ENCODE assay signal across 32 cellular contexts in genomic region chr7:34655384-34655783, GRCh38. TPM values are rescaled to one million over a fixed set of nuclear protein-coding genes. Genes with fewer than 3 reads are reported as not detected.
DNase-seq lines count a peak whose midpoint lies in the region; ATAC-seq and TF ChIP-seq lines count a peak whose summit lies in the region.
"Had no signal": no experiment of that assay in that cellular context is flagged by ENCODE, and none has a peak within 500 bp of the region (broad histone marks: within the 10 kb centered on the region; RNA-seq: fewer than 3 reads in every experiment).

No MANE protein-coding gene starts in this region.

- peaks cover 0 to 10% (median 3%) of the 10 kb centered on the region in 4 donors for H3K4me1 ChIP-seq in transverse colon
- no peaks in the 10 kb centered on the region for H3K4me1 ChIP-seq in CD8-positive, alpha-beta T cell (ENCODE audit: insufficient read depth, low read length)
- H3K4me1 ChIP-seq: gastroesophageal sphincter, upper lobe of right lung had no signal

- intact Hi-C loops in transverse colon (cut with DNase I; ENCODE audit: low total_unique reads) = no loop called here
- intact Hi-C loops in CD8-positive, alpha-beta T cell (cut with DNase I, micrococcal nuclease) = no loop called here

- no peaks in the 10 kb centered on the region for H3K27me3 ChIP-seq in transverse colon
- no peaks in the 10 kb centered on the region for H3K27me3 ChIP-seq in CD8-positive, alpha-beta T cell (ENCODE audit: insufficient read depth, low read length)
- H3K27me3 ChIP-seq: gastroesophageal sphincter, upper lobe of right lung had no signal

- TF ChIP-seq EP300 in transverse colon (IDR thresholded peaks at IDR 0.05; ENCODE audit: low read depth) = no peak

- no peaks in the 10 kb centered on the region for H3K36me3 ChIP-seq in transverse colon
- H3K36me3 ChIP-seq in CD8-positive, alpha-beta T cell (ENCODE audit: insufficient read depth, low read length) = no peaks in the 10 kb centered on the region
- H3K36me3 ChIP-seq: gastroesophageal sphincter, upper lobe of right lung had no signal

- POLR2A ChIA-PET in CD8-positive, alpha-beta T cell (lab: Charles Lee) = no interaction called here

- ATAC-seq in GM18909 (IDR thresholded peaks at IDR 0.05; ENCODE audit: poor library complexity, unreplicated experiment) = peak; percentile 55
- ATAC-seq in HG03060 (IDR thresholded peaks at IDR 0.05; ENCODE audit: low read depth, unreplicated experiment) = peak; percentile 47
- no peak for ATAC-seq in GM19395 (IDR thresholded peaks at IDR 0.05; ENCODE audit: unreplicated experiment)
- no peak for ATAC-seq in CD8-positive, alpha-beta T cell
- ATAC-seq: activated naive CD4-positive, alpha-beta T cell treated with anti-CD3 and anti-CD28 coated beads, Interleukin-2, amount 50 U/mL, for 72 hours; gastroesophageal sphincter; left cardiac atrium; Panc1; stimulated activated effector memory CD8-positive, alpha-beta T cell treated with anti-CD3 and anti-CD28 coated beads, Interleukin-12 subunit alpha, Interleukin-12 subunit beta, amount 100 ng/mL, for 72 hours; upper lobe of right lung had no signal

- H3K4me3 ChIP-seq in transverse colon = no peak overlapping the region
- no peak overlapping the region for H3K4me3 ChIP-seq in CD8-positive, alpha-beta T cell (ENCODE audit: low read depth, low read length)
- H3K4me3 ChIP-seq: gastroesophageal sphincter, upper lobe of right lung had no signal

- DNase-seq in cerebellum (ENCODE audit: low spot score) = peak; percentile 17
- no peak for DNase-seq in transverse colon
- no peak for DNase-seq in cerebellar nuclear complex (lab: John Stamatoyannopoulos, UW)
- DNase-seq in CD8-positive, alpha-beta T cell = no peak
- DNase-seq: activated CD4-positive, alpha-beta T cell treated with anti-CD3 and anti-CD28 coated beads for 48 hours; activated CD8-positive, alpha-beta memory T cell treated with anti-CD3 and anti-CD28 coated beads for 24 hours; activated effector memory CD4-positive, alpha-beta T cell treated with Interleukin-2 at 50 U/mL for 16 hours; activated T-cell treated with anti-CD3 and anti-CD28 coated beads for 4 hours; effector CD8-positive, alpha-beta T cell; left cardiac atrium; mammary epithelial cell; MM.1S; NCI-H2081; NCI-H69; SIG-M5; upper lobe of right lung had no signal

- CTCF ChIA-PET in CD8-positive, alpha-beta T cell (lab: Charles Lee) = interaction anchor here (0.7 kb wide), 1 partner anchor 8 kb away, joined by 3 read pairs; no protein-coding TSS in a partner anchor

- peak overlapping the region in 3 of 4 donors; percentile 30 to 54 (median 45) for H3K27ac ChIP-seq in transverse colon
- no peak overlapping the region for H3K27ac ChIP-seq in CD8-positive, alpha-beta T cell (ENCODE audit: low read depth, low read length)
- H3K27ac ChIP-seq: gastroesophageal sphincter, KMS-11, upper lobe of right lung, VCaP had no signal

- TF ChIP-seq POLR2A in transverse colon (IDR thresholded peaks at IDR 0.05) = no peak

- H3K9me3 ChIP-seq in transverse colon = no peaks in the 10 kb centered on the region
- no peaks in the 10 kb centered on the region for H3K9me3 ChIP-seq in CD8-positive, alpha-beta T cell (ENCODE audit: low read length)
- H3K9me3 ChIP-seq: upper lobe of right lung had no signal

- no peaks in the 10 kb centered on the region for H3K9me3 Mint-ChIP-seq in CD8-positive, alpha-beta T cell
- H3K9me3 Mint-ChIP-seq: stimulated activated effector memory CD8-positive, alpha-beta T cell treated with anti-CD3 and anti-CD28 coated beads, Interleukin-12 subunit alpha, Interleukin-12 subunit beta, amount 100 ng/mL, for 72 hours; T-helper 2 cell treated with Interferon-gamma antibody and Interleukin-4, amounts not matched to agents 5 μg/mL and 100 μg/mL, for 36 hours had no signal

- no peaks in the 10 kb centered on the region for H3K27me3 Mint-ChIP-seq in CD8-positive, alpha-beta T cell (ENCODE audit: low read depth)

- no peak overlapping the region for H3K4me3 Mint-ChIP-seq in CD8-positive, alpha-beta T cell
- H3K4me3 Mint-ChIP-seq: CD14-positive monocyte; nephron; stimulated activated effector memory CD8-positive, alpha-beta T cell treated with anti-CD3 and anti-CD28 coated beads, Interleukin-12 subunit alpha, Interleukin-12 subunit beta, amount 100 ng/mL, for 72 hours; T-helper 2 cell treated with Interferon-gamma antibody and Interleukin-4, amounts not matched to agents 5 μg/mL and 100 μg/mL, for 36 hours had no signal

- TF ChIP-seq CTCF in transverse colon (IDR thresholded peaks at IDR 0.05) = no peak
- TF ChIP-seq CTCF in CD8-positive, alpha-beta T cell (IDR thresholded peaks at IDR 0.05) = no peak

- H3K36me3 Mint-ChIP-seq in CD8-positive, alpha-beta T cell = no peaks in the 10 kb centered on the region
- H3K36me3 Mint-ChIP-seq: activated naive CD4-positive, alpha-beta T cell treated with anti-CD3 and anti-CD28 coated beads, Interleukin-2, amount 50 U/mL, for 72 hours; CD14-positive monocyte; stimulated activated effector memory CD8-positive, alpha-beta T cell treated with anti-CD3 and anti-CD28 coated beads, Interleukin-12 subunit alpha, Interleukin-12 subunit beta, amount 100 ng/mL, for 72 hours had no signal

- in situ Hi-C loops in transverse colon (cut with MboI; ENCODE audit: low pct_ligation_motif_present in 1 of 4, low pct_unique_long_range_greater_than_20kb in 1 of 4, low sequenced_read_pairs in 3 of 4) = no loop called here

- WGBS in transverse colon (ENCODE audit: low coverage in 1 of 2), 2 donors = 78 to 88% methylated on average over 1 of the region's 1 CpG

- no peak overlapping the region for H3K27ac Mint-ChIP-seq in CD8-positive, alpha-beta T cell
- H3K27ac Mint-ChIP-seq: activated naive CD4-positive, alpha-beta T cell treated with anti-CD3 and anti-CD28 coated beads, Interleukin-2, amount 50 U/mL, for 72 hours; CD14-positive monocyte; nephron; stimulated activated effector memory CD8-positive, alpha-beta T cell treated with anti-CD3 and anti-CD28 coated beads, Interleukin-12 subunit alpha, Interleukin-12 subunit beta, amount 100 ng/mL, for 72 hours; T-helper 2 cell treated with Interferon-gamma antibody and Interleukin-4, amounts not matched to agents 5 μg/mL and 100 μg/mL, for 36 hours had no signal

- H3K4me1 Mint-ChIP-seq in CD8-positive, alpha-beta T cell (ENCODE audit: low read depth) = no peaks in the 10 kb centered on the region
- H3K4me1 Mint-ChIP-seq: CD14-positive monocyte; stimulated activated effector memory CD8-positive, alpha-beta T cell treated with anti-CD3 and anti-CD28 coated beads, Interleukin-12 subunit alpha, Interleukin-12 subunit beta, amount 100 ng/mL, for 72 hours had no signal

RNA-seq across cellular contexts. Expression of gene NPSR1, which starts 2.6 kb away (rescaled TPM):
- total RNA-seq in cerebellum (4.4 TPM), transverse colon (1 to 10 TPM in 1 of 4 donors, under 1 TPM in 1, not detected in 2; 0.95 to 9.7 TPM)
- total RNA-seq in CD8-positive, alpha-beta T cell = not detected
- total RNA-seq: activated naive CD4-positive, alpha-beta T cell treated with anti-CD3 and anti-CD28 coated beads, Interleukin-2, amount 50 U/mL, for 72 hours; Daoy; gastroesophageal sphincter; H1; left cardiac atrium; mammary epithelial cell; osteocyte; subcutaneous adipose tissue; upper lobe of right lung had no signal

Comparison
In these comparisons a context has a peak if more than half of its experiments do, and no peak if none do; other contexts are left out.
1. ATAC-seq: peak in GM18909 (single experiment) and HG03060 (single experiment); none in GM19395 (single experiment) and CD8-positive, alpha-beta T cell (single experiment).